ENCODE assay signal across 8 cellular contexts in genomic region chr13:36999054-36999927, GRCh38. TPM values are rescaled to one million over a fixed set of nuclear protein-coding genes. Genes with fewer than 3 reads are reported as not detected.
DNase-seq lines count a peak whose midpoint lies in the region; ATAC-seq, FAIRE-seq and TF ChIP-seq lines count a peak whose summit lies in the region.

ALG5 (minus strand) TSS chr13:36999340; CDS start chr13:36999300, 40 bp downstream.

- no peak for FAIRE-seq in bronchial epithelial cell (lab: Jason Lieb, UNC)

- peak within 1 kb of the TSS; percentile 96 for H3K4me3 ChIP-seq in bronchial epithelial cell (ENCODE audit: low read depth, low read length)
- H3K4me3 ChIP-seq in spleen = peak within 1 kb of the TSS; percentile 67 to 94 (median 84)

- H3K9me3 ChIP-seq in spleen = no peaks in the 10 kb centered on the region

- peak within 1 kb of the TSS; percentile 95 to 99 (median 98) for H3K27ac ChIP-seq in spleen

- H3K4me1 ChIP-seq in spleen = peaks cover 20 to 60% (median 38%) of the 10 kb centered on the region in 6 donors

- H3K27ac Mint-ChIP-seq in WTC11 (peak within 1 kb of the TSS; percentile 100), immature natural killer cell (peak within 1 kb of the TSS; percentile 97 to 100 (median 99))

- CTCF ChIA-PET in WTC11 (lab: Charles Lee) = interaction anchor here (0.6 to 1.8 kb wide), 5 partner anchors 14 to 581 kb away, joined by 3 to 5 read pairs (median 3); no protein-coding TSS in a partner anchor

- POLR2A ChIA-PET in WTC11 (lab: Charles Lee) = interaction anchor here (0.6 to 1.8 kb wide), 5 partner anchors 8 to 870 kb away, joined by 3 to 10 read pairs (median 6); no protein-coding TSS in a partner anchor

- no peaks in the 10 kb centered on the region; the same call in 1 of the 2 replicates for H3K27me3 Mint-ChIP-seq in WTC11 (ENCODE audit: low read depth)
- peaks cover 19 to 34% (median 20%) of the 10 kb centered on the region in 3 donors for H3K27me3 Mint-ChIP-seq in immature natural killer cell (ENCODE audit: low read depth in 3 of 3)

- H3K36me3 ChIP-seq in bronchial epithelial cell (ENCODE audit: control insufficient read depth, insufficient read depth, low read length) (peaks cover 3% of the 10 kb centered on the region), spleen (peaks cover 0 to 38% (median 23%) of the 10 kb centered on the region in 6 donors)

- 0 to 1% (median 0%) methylated on average over 48 to 54 of the region's 54 CpGs for WGBS in spleen, 5 donors

- peak within 1 kb of the TSS; percentile 100 for H3K4me3 Mint-ChIP-seq in WTC11
- H3K4me3 Mint-ChIP-seq in immature natural killer cell = peak within 1 kb of the TSS; percentile 97 to 100 (median 99)

- DNase-seq in AG08396 (ENCODE audit: low spot score) (peak; percentile 92), NCI-H226 (peak; percentile 68), WTC11 (ENCODE audit: low spot score) (peak; percentile 89), bronchial epithelial cell (ENCODE audit: low read depth) (peak; percentile 75), immature natural killer cell (peak; percentile 95), spleen (peak; percentile 99)

- H3K4me1 Mint-ChIP-seq in WTC11 = peaks cover 19% of the 10 kb centered on the region
- peaks cover 46 to 63% of the 10 kb centered on the region in 2 donors for H3K4me1 Mint-ChIP-seq in immature natural killer cell

- TF ChIP-seq POLR2A in spleen (IDR thresholded peaks at IDR 0.05) = no peak

- H3K36me3 Mint-ChIP-seq in WTC11 = peaks cover 18% of the 10 kb centered on the region
- peaks cover 0 to 6% (median under 1%) of the 10 kb centered on the region in 3 donors for H3K36me3 Mint-ChIP-seq in immature natural killer cell

- intact Hi-C loops in spleen (cut with DNase I; ENCODE audit: low total_unique reads) = loop anchor here (10.0 kb wide), 1 partner anchor 174 kb away; no protein-coding TSS in a partner anchor

- peak; percentile 69 for ATAC-seq in GM18907 (IDR thresholded peaks at IDR 0.05; ENCODE audit: unreplicated experiment)
- ATAC-seq in HG03139 (IDR thresholded peaks at IDR 0.05; ENCODE audit: unreplicated experiment) = peak; percentile 66
- ATAC-seq in WTC11 = peak; percentile 72

- H3K27me3 ChIP-seq in bronchial epithelial cell (ENCODE audit: control insufficient read depth, insufficient read depth, low read length) (no peaks in the 10 kb centered on the region), spleen (replicated peaks in 1 of 7) (no peaks in the 10 kb centered on the region)

- TF ChIP-seq CTCF in WTC11 (IDR thresholded peaks at IDR 0.05) = peak; percentile 97
- peak; percentile 76 for TF ChIP-seq CTCF in bronchial epithelial cell (IDR thresholded peaks at IDR 0.05; ENCODE audit: insufficient read depth, low read length, severe bottlenecking)
- peak; percentile 26 to 99 (median 99) for TF ChIP-seq CTCF in spleen (IDR thresholded peaks at IDR 0.05 in 8 of 11, conservative IDR thresholded peaks at IDR 0.05 in 3 of 11)

- H3K9me3 Mint-ChIP-seq in WTC11 (no peaks in the 10 kb centered on the region), immature natural killer cell (no peaks in the 10 kb centered on the region)

TF ChIP-seq in WTC11, 78 proteins besides CTCF, POLR2A, EP300 and RAD21 (continues in another document):
- TF ChIP-seq FOXK1 (CRISPR knock-in tag; IDR thresholded peaks at IDR 0.05) (peak; percentile 83), PRRX2 (CRISPR knock-in tag; IDR thresholded peaks at IDR 0.05) (0 out of 2 replicates have a peak, but pooled peaks have one; percentile 69), NFATC4 (CRISPR knock-in tag; IDR thresholded peaks at IDR 0.05) (peak; percentile 50; the same call in 1 of the 2 replicates), ZBTB43 (CRISPR knock-in tag; IDR thresholded peaks at IDR 0.05) (peak; percentile 89; the same call in 1 of the 2 replicates), ZNF425 (CRISPR knock-in tag; conservative IDR thresholded peaks at IDR 0.05) (no peak), ZNF532 (CRISPR knock-in tag; IDR thresholded peaks at IDR 0.05; ENCODE audit: borderline replicate concordance) (no peak), PREB (CRISPR knock-in tag; IDR thresholded peaks at IDR 0.05; ENCODE audit: borderline replicate concordance) (no peak)

RNA-seq across cellular contexts. Expression of gene ALG5, which starts in this region (rescaled TPM):
- total RNA-seq in WTC11 (2021) (18.4 to 19.8 TPM (median 19.6 TPM) in 3 replicates), bronchial epithelial cell (49.3 and 57.9 TPM in 2 replicates), spleen (10 to 100 TPM; 20.8 to 36.8 (median 24.6) TPM)
- polyA plus RNA-seq in immature natural killer cell (100 to 1,000 TPM in 2 of 3 donors, 10 to 100 TPM in 1; 73.9 to 135 (median 100) TPM), spleen (10 to 100 TPM; 24.4 to 29.6 (median 28.8) TPM)

Comparison
In these comparisons a context has a peak if more than half of its experiments do, and no peak if none do; other contexts are left out.
1. Peak in every context shown above with its lines: DNase-seq, ATAC-seq, H3K4me3 ChIP-seq and H3K27ac ChIP-seq.